Comparison of ENCODE assay signal across 35 cellular contexts in genomic region chr16:10867199-10867598, GRCh38. TPM values are rescaled to one million over a fixed set of nuclear protein-coding genes. Genes with fewer than 3 reads are reported as not detected.
DNase-seq lines count a peak whose midpoint lies in the region; ATAC-seq and TF ChIP-seq lines count a peak whose summit lies in the region.
"Had no signal": no experiment of that assay in that cellular context is flagged by ENCODE, and none has a peak within 500 bp of the region (broad histone marks: within the 10 kb centered on the region; RNA-seq: fewer than 3 reads in every experiment).

No MANE protein-coding gene starts in this region.

- TF ChIP-seq EP300 in upper lobe of left lung (IDR thresholded peaks at IDR 0.05) = no peak

- TF ChIP-seq POLR2A in upper lobe of left lung (IDR thresholded peaks at IDR 0.05) = no peak

- 78 to 85% methylated on average over 6 of the region's 6 CpGs for WGBS in upper lobe of left lung, 2 donors

- H2AFZ ChIP-seq in OCI-LY1 (ENCODE audit: low read length) = no peak overlapping the region
- H2AFZ ChIP-seq: GM23338 had no signal

- H3K4me1 Mint-ChIP-seq in memory B cell = peaks cover 63% of the 10 kb centered on the region

- no peaks in the 10 kb centered on the region for H3F3A ChIP-seq in OCI-LY1 (ENCODE audit: insufficient read depth, low read length)

- H3K36me3 ChIP-seq in left ventricle myocardium inferior (no peaks in the 10 kb centered on the region), right atrium auricular region (no peaks in the 10 kb centered on the region), OCI-LY1 (ENCODE audit: insufficient read depth, low read length) (no peaks in the 10 kb centered on the region), upper lobe of left lung (no peaks in the 10 kb centered on the region)
- H3K36me3 ChIP-seq: esophagus squamous epithelium, heart right ventricle, pancreas, Peyer's patch, SJSA1, thyroid gland had no signal

- H3K4me3 Mint-ChIP-seq in memory B cell = peak overlapping the region; percentile 81
- H3K4me3 Mint-ChIP-seq: GM23338; HFFc6; neural crest cell; stimulated activated effector memory CD8-positive, alpha-beta T cell treated with anti-CD3 and anti-CD28 coated beads, Interleukin-12 subunit alpha, Interleukin-12 subunit beta, amount 100 ng/mL, for 72 hours had no signal

- no peaks in the 10 kb centered on the region for H3K9me3 Mint-ChIP-seq in memory B cell
- H3K9me3 Mint-ChIP-seq: GM23338; HFFc6; neural crest cell; stimulated activated effector memory CD8-positive, alpha-beta T cell treated with anti-CD3 and anti-CD28 coated beads, Interleukin-12 subunit alpha, Interleukin-12 subunit beta, amount 100 ng/mL, for 72 hours had no signal

- H4K20me1 ChIP-seq in OCI-LY1 (ENCODE audit: insufficient read depth, low read length) = no peaks in the 10 kb centered on the region

- H3K4me1 ChIP-seq in left ventricle myocardium inferior = peaks cover 53% of the 10 kb centered on the region
- H3K4me1 ChIP-seq in right atrium auricular region = peaks cover 0 to 32% of the 10 kb centered on the region in 2 donors
- peaks cover 50% of the 10 kb centered on the region for H3K4me1 ChIP-seq in OCI-LY1 (ENCODE audit: insufficient read depth, low read length, severe bottlenecking)
- peaks cover 40 to 68% (median 50%) of the 10 kb centered on the region in 4 donors for H3K4me1 ChIP-seq in upper lobe of left lung
- H3K4me1 ChIP-seq: A549 had no signal

- H3K27ac Mint-ChIP-seq in memory B cell = peak overlapping the region; percentile 94
- H3K27ac Mint-ChIP-seq: GM23338, HFFc6 had no signal

- H3K27me3 Mint-ChIP-seq in memory B cell = no peaks in the 10 kb centered on the region

- no peaks in the 10 kb centered on the region for H3K9me2 ChIP-seq in OCI-LY1 (ENCODE audit: low read depth, low read length)

- DNase-seq in left ventricle myocardium inferior (no peak), right atrium auricular region (ENCODE audit: low spot score) (no peak), memory B cell (ENCODE audit: low spot score in 2 of 2) (no peak), upper lobe of left lung (no peak), H4 (ENCODE audit: low spot score) (no peak), GF-D8 (lab: John Stamatoyannopoulos, UW) (no peak), NCI-H524 (lab: John Stamatoyannopoulos, UW) (no peak)
- DNase-seq: activated CD4-positive, CD25-positive, alpha-beta regulatory T cell treated with anti-CD3 and anti-CD28 coated beads, Interleukin-2, amount 50 U/mL, for 72 hours; activated CD8-positive, alpha-beta memory T cell treated with anti-CD3 and anti-CD28 coated beads for 24 hours; activated gamma-delta T cell treated with Interleukin-2 at 50 U/mL for 16 hours; activated T-cell treated with anti-CD3 and anti-CD28 coated beads, Interleukin-2, amount 50 U/mL, for 1 hour; AML-193; central memory CD4-positive, alpha-beta T cell; DMS153; esophagus squamous epithelium; foreskin melanocyte; HFFc6; mucosa of descending colon; NCI-H1048; NCI-H187 treated with DMSO at 0.1 percent for 48 hours; NCI-H526; NK-92 treated with Interleukin-12 subunit alpha and Interleukin-12 subunit beta, amount 100 ng/mL, for 24 hours; stimulated activated CD4-positive, alpha-beta T cell treated with anti-CD3 and anti-CD28 coated beads, Interleukin-4, amount 100 ng/mL, for 1 hour had no signal

- H3K79me2 ChIP-seq in OCI-LY1 (ENCODE audit: insufficient read depth, low read length) = no peaks in the 10 kb centered on the region

- peaks cover 10% of the 10 kb centered on the region for H3K36me3 Mint-ChIP-seq in memory B cell

- intact Hi-C loops in left ventricle myocardium inferior (cut with micrococcal nuclease) = no loop called here

- H3K27ac ChIP-seq in left ventricle myocardium inferior (replicated peaks) (peak overlapping the region; percentile 81), right atrium auricular region (no peak overlapping the region), OCI-LY1 (ENCODE audit: low read depth, low read length, poor library complexity, severe bottlenecking) (peak overlapping the region; percentile 27), upper lobe of left lung (peak overlapping the region in 3 of 4 donors; percentile 36 to 80 (median 79))
- H3K27ac ChIP-seq: A549, pancreas, SJSA1, thyroid gland had no signal

- H3K9ac ChIP-seq in OCI-LY1 (ENCODE audit: low read length) = peak overlapping the region; percentile 29; the same call in 1 of the 2 replicates

- TF ChIP-seq CTCF in left ventricle myocardium inferior (IDR thresholded peaks at IDR 0.05; ENCODE audit: borderline replicate concordance) (no peak), right atrium auricular region (IDR thresholded peaks at IDR 0.05) (no peak), OCI-LY1 (IDR thresholded peaks at IDR 0.05; ENCODE audit: low read length) (no peak), upper lobe of left lung (IDR thresholded peaks at IDR 0.05) (no peak)

- H3K27me3 ChIP-seq in left ventricle myocardium inferior (ENCODE audit: low read depth) (no peaks in the 10 kb centered on the region), right atrium auricular region (no peaks in the 10 kb centered on the region), OCI-LY1 (ENCODE audit: insufficient read depth, low read length) (no peaks in the 10 kb centered on the region), upper lobe of left lung (no peaks in the 10 kb centered on the region)
- H3K27me3 ChIP-seq: esophagus squamous epithelium, pancreas, Peyer's patch, SJSA1, thyroid gland had no signal

- peak overlapping the region; percentile 35 for H3K4me2 ChIP-seq in OCI-LY1 (ENCODE audit: low read length)
- H3K4me2 ChIP-seq: A549, GM23338 had no signal

- H3K4me3 ChIP-seq in left ventricle myocardium inferior (no peak overlapping the region), right atrium auricular region (no peak overlapping the region), OCI-LY1 (ENCODE audit: low read depth, low read length, poor library complexity, severe bottlenecking) (no peak overlapping the region), upper lobe of left lung (no peak overlapping the region)
- H3K4me3 ChIP-seq: A549, esophagus squamous epithelium, GM23338, lung, mucosa of descending colon, pancreas, SJSA1, thyroid gland had no signal

- ATAC-seq in memory B cell (ENCODE audit: low read depth) = peak; percentile 11
- ATAC-seq in upper lobe of left lung (ENCODE audit: low FRiP score in 2 of 2) = no peak
- ATAC-seq: A549; GM23338; mucosa of descending colon; pancreas; stimulated activated effector memory CD8-positive, alpha-beta T cell treated with anti-CD3 and anti-CD28 coated beads, Interleukin-12 subunit alpha, Interleukin-12 subunit beta, amount 100 ng/mL, for 72 hours had no signal

- H3K9me3 ChIP-seq in left ventricle myocardium inferior (replicated peaks) = no peaks in the 10 kb centered on the region
- H3K9me3 ChIP-seq in right atrium auricular region = no peaks in the 10 kb centered on the region
- no peaks in the 10 kb centered on the region for H3K9me3 ChIP-seq in OCI-LY1 (ENCODE audit: low read length)
- no peaks in the 10 kb centered on the region for H3K9me3 ChIP-seq in upper lobe of left lung
- H3K9me3 ChIP-seq: A549, esophagus squamous epithelium, heart right ventricle, mucosa of descending colon, pancreas, Peyer's patch, SJSA1, thyroid gland had no signal

RNA-seq across cellular contexts. Expression of gene CIITA, which starts 9.8 kb away (rescaled TPM):
- 9.4 TPM for total RNA-seq in left ventricle myocardium inferior
- 1 to 10 TPM; 3.2 to 3.4 TPM for total RNA-seq in right atrium auricular region
- 100 to 1,000 TPM in 2 of 6 donors, 10 to 100 TPM in 4; 27.2 to 145 (median 83.2) TPM for total RNA-seq in upper lobe of left lung
- 0.19 and 0.72 TPM in 2 replicates for total RNA-seq in H4 (2014; rRNA removed; shearing (Covaris generic))
- total RNA-seq: neural crest cell had no signal

RNA-seq across cellular contexts. Expression of gene TVP23A, which starts 48.6 kb away (rescaled TPM):
- 0.22 TPM for total RNA-seq in left ventricle myocardium inferior
- under 1 TPM; 0.30 to 0.83 TPM for total RNA-seq in right atrium auricular region
- total RNA-seq in upper lobe of left lung = 1 to 10 TPM in 1 of 6 donors, under 1 TPM in 3, not detected in 2; 0.20 to 2.3 (median 0.61) TPM
- total RNA-seq in H4 (2014; rRNA removed; shearing (Covaris generic)) = not detected in 2 replicates
- total RNA-seq: dermis microvascular lymphatic vessel endothelial cell, HFFc6, SJSA1 had no signal

Comparison
In these comparisons a context has a peak if more than half of its experiments do, and no peak if none do; other contexts are left out.
1. H3K27ac ChIP-seq: peak in left ventricle myocardium inferior (single experiment), OCI-LY1 (single experiment) and upper lobe of left lung (3 of 4); none in right atrium auricular region (0 of 2).